ENCODE assay signal across 15 cellular contexts in genomic region chr3:16112910-16113504, GRCh38.
DNase-seq lines count a peak whose midpoint lies in the region; ATAC-seq and TF ChIP-seq lines count a peak whose summit lies in the region.
"Had no signal": no experiment of that assay in that cellular context is flagged by ENCODE, and none has a peak within 500 bp of the region (broad histone marks: within the 10 kb centered on the region; RNA-seq: fewer than 3 reads in every experiment).

No MANE protein-coding gene starts in this region.

- no peak for TF ChIP-seq EP300 in sigmoid colon (IDR thresholded peaks at IDR 0.05)

- H3K36me3 ChIP-seq in left lung (no peaks in the 10 kb centered on the region), sigmoid colon (no peaks in the 10 kb centered on the region)

- no peak for TF ChIP-seq CTCF in left lung (IDR thresholded peaks at IDR 0.05)
- TF ChIP-seq CTCF in sigmoid colon (IDR thresholded peaks at IDR 0.05), result no peak

- in situ Hi-C loops in ACHN (cut with HindIII; ENCODE audit: low pct_ligation_motif_present, low pct_unique_long_range_greater_than_20kb, low sequenced_read_pairs), result no loop called here

- no peak for TF ChIP-seq POLR2A in sigmoid colon (IDR thresholded peaks at IDR 0.05)

- H3K4me1 ChIP-seq in left lung, result no peaks in the 10 kb centered on the region
- H3K4me1 ChIP-seq in sigmoid colon, result no peaks in the 10 kb centered on the region

- ATAC-seq in left lung (peak; percentile 48), GM21515 (IDR thresholded peaks at IDR 0.05; ENCODE audit: unreplicated experiment) (no peak)
- ATAC-seq: left colon had no signal

- DNase-seq in ACHN (peak; percentile 33), NCI-H226 (peak; percentile 72), epithelial cell of prostate (ENCODE audit: low read depth, low spot score) (no peak), left lung (no peak), retina (no peak), sigmoid colon (no peak), NCI-H748 treated with DMSO at 0.1 percent for 48 hours (lab: John Stamatoyannopoulos, UW) (no peak)
- DNase-seq: activated CD4-positive, alpha-beta T cell treated with anti-CD3 and anti-CD28 coated beads, Interleukin-2, amount 10 ng/mL, durations not matched to agents 7 days and 5 days; cerebellar nuclear complex; DMS79 treated with DMSO at 0.1 percent for 48 hours; foreskin melanocyte; left colon; MM.1S; NCI-H2227 treated with DMSO at 0.1 percent for 48 hours had no signal

- H3K27ac ChIP-seq in epithelial cell of prostate (peak overlapping the region; percentile 3), left lung (peak overlapping the region in 1 of 2 donors; percentile 9), sigmoid colon (peak overlapping the region in 1 of 4 donors; percentile 59)

- 79 to 95% methylated on average over 1 of the region's 1 CpG for WGBS in sigmoid colon, 2 donors

- no peaks in the 10 kb centered on the region for H3K9me3 ChIP-seq in left lung
- no peaks in the 10 kb centered on the region for H3K9me3 ChIP-seq in sigmoid colon

- H3K27me3 ChIP-seq in left lung (no peaks in the 10 kb centered on the region), sigmoid colon (no peaks in the 10 kb centered on the region)

- intact Hi-C loops in left lung (cut with DNase I), result no loop called here
- intact Hi-C loops in sigmoid colon (cut with DNase I), result no loop called here

- no peak overlapping the region for H3K4me3 ChIP-seq in left lung
- H3K4me3 ChIP-seq in sigmoid colon, result no peak overlapping the region

Comparison
In these comparisons a context has a peak if more than half of its experiments do, and no peak if none do; other contexts are left out.
1. DNase-seq: peak in ACHN (single experiment) and NCI-H226 (single experiment); none in epithelial cell of prostate (single experiment), left lung (0 of 2), retina (single experiment), sigmoid colon (single experiment) and NCI-H748 treated with DMSO at 0.1 percent for 48 hours (single experiment).